ENCODE assay signal across 22 cellular contexts in the genomic region with DNA sequence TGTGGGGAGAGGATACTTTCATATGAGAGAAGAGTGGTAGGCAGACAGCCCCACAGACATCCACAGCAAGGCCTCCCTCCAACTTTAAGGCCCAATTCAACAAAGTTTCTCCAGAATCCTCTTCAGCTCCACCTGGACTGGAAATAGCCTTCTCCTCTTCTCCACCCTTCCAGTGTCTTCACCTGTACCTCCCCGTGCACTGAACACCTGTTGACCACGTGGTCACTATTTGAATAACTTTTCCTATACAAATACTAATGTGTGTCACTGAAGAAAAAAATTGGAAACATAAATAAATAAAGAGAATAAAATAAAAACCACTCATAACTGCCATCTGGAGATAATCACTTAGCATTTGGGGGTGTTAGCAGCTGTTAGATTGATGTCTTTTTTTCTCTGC. TPM values are rescaled to one million over a fixed set of nuclear protein-coding genes. Genes with fewer than 3 reads are reported as not detected.
DNase-seq lines count a peak whose midpoint lies in the region; ATAC-seq and TF ChIP-seq lines count a peak whose summit lies in the region.
"Had no signal": no experiment of that assay in that cellular context is flagged by ENCODE, and none has a peak within 500 bp of the region (broad histone marks: within the 10 kb centered on the region; RNA-seq: fewer than 3 reads in every experiment).

No MANE protein-coding gene starts in this region.

- H3K9ac ChIP-seq in mucosa of rectum (ENCODE audit: low read depth in 1 of 2, low read length in 2 of 2) (no peak overlapping the region), smooth muscle cell (ENCODE audit: low read depth) (no peak overlapping the region)

- H3K27ac ChIP-seq in CD4-positive, CD25-positive, alpha-beta regulatory T cell (ENCODE audit: insufficient read depth, low read length, poor library complexity, severe bottlenecking): no peak overlapping the region
- H3K27ac ChIP-seq in mucosa of rectum (ENCODE audit: low read depth in 2 of 2, low read length in 2 of 2): peak overlapping the region; percentile 3 to 25
- no peak overlapping the region for H3K27ac ChIP-seq in smooth muscle cell (ENCODE audit: low read depth)
- H3K27ac ChIP-seq: esophagus muscularis mucosa, gastroesophageal sphincter, neutrophil had no signal

- H4K20me1 ChIP-seq in smooth muscle cell (ENCODE audit: low read depth): no peaks in the 10 kb centered on the region

- H3K79me2 ChIP-seq in smooth muscle cell (ENCODE audit: low read depth): no peaks in the 10 kb centered on the region

- peaks cover 24% of the 10 kb centered on the region for H3K4me1 ChIP-seq in CD4-positive, CD25-positive, alpha-beta regulatory T cell (ENCODE audit: control insufficient read depth, insufficient read depth, low read length, poor library complexity, severe bottlenecking)
- H3K4me1 ChIP-seq in mucosa of rectum (ENCODE audit: control insufficient read depth in 2 of 2, insufficient read depth in 2 of 2, low read length in 2 of 2): peaks cover 11 to 18% of the 10 kb centered on the region in 2 donors
- H3K4me1 ChIP-seq in smooth muscle cell (ENCODE audit: low read depth): peaks cover 12% of the 10 kb centered on the region

- H3K4me3 ChIP-seq in CD4-positive, CD25-positive, alpha-beta regulatory T cell (ENCODE audit: low read depth, low read length): no peak overlapping the region
- no peak overlapping the region for H3K4me3 ChIP-seq in mucosa of rectum (ENCODE audit: low read length in 2 of 2)
- H3K4me3 ChIP-seq in smooth muscle cell: no peak overlapping the region
- H3K4me3 ChIP-seq: esophagus muscularis mucosa, gastroesophageal sphincter had no signal

- H3K27me3 Mint-ChIP-seq in CD4-positive, CD25-positive, alpha-beta regulatory T cell: no peaks in the 10 kb centered on the region

- H3K36me3 Mint-ChIP-seq in CD4-positive, CD25-positive, alpha-beta regulatory T cell: no peaks in the 10 kb centered on the region
- H3K36me3 Mint-ChIP-seq: mesothelial cell of epicardium had no signal

- H3K4me1 Mint-ChIP-seq in CD4-positive, CD25-positive, alpha-beta regulatory T cell: peaks cover 4 to 47% (median 28%) of the 10 kb centered on the region in 4 donors

- H3K9me3 ChIP-seq in CD4-positive, CD25-positive, alpha-beta regulatory T cell (ENCODE audit: control insufficient read depth in 2 of 2, low read length in 2 of 2): no peaks in the 10 kb centered on the region
- no peaks in the 10 kb centered on the region for H3K9me3 ChIP-seq in mucosa of rectum (ENCODE audit: control insufficient read depth in 2 of 2, low read length in 2 of 2)
- no peaks in the 10 kb centered on the region for H3K9me3 ChIP-seq in smooth muscle cell (replicated peaks; ENCODE audit: low read depth)
- H3K9me3 ChIP-seq: esophagus muscularis mucosa, gastroesophageal sphincter, neutrophil had no signal

- H3F3A ChIP-seq in smooth muscle cell (ENCODE audit: low read depth): peaks cover 4% of the 10 kb centered on the region

- H3K27me3 ChIP-seq in CD4-positive, CD25-positive, alpha-beta regulatory T cell (ENCODE audit: control insufficient read depth, insufficient read depth, low read length): no peaks in the 10 kb centered on the region
- H3K27me3 ChIP-seq in mucosa of rectum (ENCODE audit: control insufficient read depth in 2 of 2, insufficient read depth in 2 of 2, low read length in 2 of 2) (no peaks in the 10 kb centered on the region), smooth muscle cell (ENCODE audit: low read depth) (no peaks in the 10 kb centered on the region)
- H3K27me3 ChIP-seq: esophagus muscularis mucosa, gastroesophageal sphincter, neutrophil had no signal

- WGBS in smooth muscle cell (ENCODE audit: low lambda C conversion rate): 85% methylated on average over 2 of the region's 2 CpGs

- no peak for ATAC-seq in CD4-positive, CD25-positive, alpha-beta regulatory T cell (ENCODE audit: low read depth in 2 of 2)
- ATAC-seq: gastroesophageal sphincter had no signal

- no peak overlapping the region for H2AFZ ChIP-seq in smooth muscle cell (ENCODE audit: low read depth)

- no peak overlapping the region for H3K4me2 ChIP-seq in smooth muscle cell

- peak overlapping the region in 1 of 4 donors; percentile 64 for H3K4me3 Mint-ChIP-seq in CD4-positive, CD25-positive, alpha-beta regulatory T cell
- H3K4me3 Mint-ChIP-seq: mesothelial cell of epicardium had no signal

- no peaks in the 10 kb centered on the region for H3K36me3 ChIP-seq in CD4-positive, CD25-positive, alpha-beta regulatory T cell (ENCODE audit: control insufficient read depth, insufficient read depth, low read length)
- H3K36me3 ChIP-seq in mucosa of rectum (ENCODE audit: control insufficient read depth in 2 of 2, insufficient read depth in 2 of 2, low read length in 2 of 2) (no peaks in the 10 kb centered on the region), smooth muscle cell (ENCODE audit: low read depth) (no peaks in the 10 kb centered on the region)
- H3K36me3 ChIP-seq: esophagus muscularis mucosa, gastroesophageal sphincter, neutrophil had no signal

- no peaks in the 10 kb centered on the region for H3K9me3 Mint-ChIP-seq in CD4-positive, CD25-positive, alpha-beta regulatory T cell
- H3K9me3 Mint-ChIP-seq: mesothelial cell of epicardium had no signal

- no peak for TF ChIP-seq CTCF in smooth muscle cell (IDR thresholded peaks at IDR 0.05; ENCODE audit: borderline replicate concordance, insufficient read depth, poor library complexity, severe bottlenecking)

- no peak for DNase-seq in CD4-positive, CD25-positive, alpha-beta regulatory T cell
- DNase-seq in COR-L47 (lab: John Stamatoyannopoulos, UW): peak; percentile 56
- DNase-seq in NCI-H526 treated with DMSO at 0.1 percent for 48 hours (lab: John Stamatoyannopoulos, UW): peak; percentile 97
- no peak for DNase-seq in smooth muscle cell (lab: John Stamatoyannopoulos, UW; ENCODE audit: unreplicated experiment)
- DNase-seq in NOMO-1 (lab: John Stamatoyannopoulos, UW; ENCODE audit: unreplicated experiment in 2 of 2): no peak
- no peak for DNase-seq in cerebellar nuclear complex (lab: John Stamatoyannopoulos, UW)
- DNase-seq: activated CD4-positive, alpha-beta T cell treated with anti-CD3 and anti-CD28 coated beads, Interleukin-2, amount 50 U/mL, for 1 hour; AML-193; anterior cingulate cortex; Calu3; effector CD4-positive, alpha-beta T cell; kidney glomerular epithelial cell; NCI-H1436 treated with DMSO at 0.1 percent for 48 hours; NCI-H446; SHP77 treated with DMSO at 0.1 percent for 48 hours; stimulated activated naive CD4-positive, alpha-beta T cell treated with Interleukin-2 at 50 U/mL for 16 hours; T-helper 1 cell had no signal

- H3K27ac Mint-ChIP-seq in CD4-positive, CD25-positive, alpha-beta regulatory T cell: peak overlapping the region in 2 of 3 donors; percentile 72 to 82
- H3K27ac Mint-ChIP-seq: mesothelial cell of epicardium had no signal

RNA-seq across cellular contexts. Expression of a gene that starts 52.9 kb away (rescaled TPM):
- 1,080 TPM for total RNA-seq in CD4-positive, CD25-positive, alpha-beta regulatory T cell
- 10 to 100 TPM; 48.7 to 71.3 (median 57.9) TPM for polyA plus RNA-seq in CD4-positive, CD25-positive, alpha-beta regulatory T cell
- 599 and 780 TPM in 2 replicates for total RNA-seq in smooth muscle cell
- 173 and 184 TPM in 2 replicates for polyA plus RNA-seq in smooth muscle cell

Comparison
In these comparisons a context has a peak if more than half of its experiments do, and no peak if none do; other contexts are left out.
1. DNase-seq: peak in COR-L47 (single experiment) and NCI-H526 treated with DMSO at 0.1 percent for 48 hours (single experiment); none in CD4-positive, CD25-positive, alpha-beta regulatory T cell (0 of 3), smooth muscle cell (single experiment), NOMO-1 (0 of 2) and cerebellar nuclear complex (0 of 2).
2. H3K27ac ChIP-seq: peak in mucosa of rectum (2 of 2); none in CD4-positive, CD25-positive, alpha-beta regulatory T cell (single experiment) and smooth muscle cell (single experiment).